Comparison of ENCODE assay signal across 8 cellular contexts in genomic region chr12:47651368-47652254, GRCh38. TPM values are rescaled to one million over a fixed set of nuclear protein-coding genes. Genes with fewer than 3 reads are reported as not detected.
A peak's percentile ranks its signal among the peaks of the same experiment; 100 is the strongest.
DNase-seq lines count a peak whose midpoint lies in the region; ATAC-seq, FAIRE-seq and TF ChIP-seq lines count a peak whose summit lies in the region.

No MANE protein-coding gene starts in this region.

- H3K27ac ChIP-seq in left lung: peak overlapping the region in 1 of 2 donors; percentile 25

- H3K4me1 Mint-ChIP-seq in chondrocyte (ENCODE audit: low read depth): peaks cover 20% of the 10 kb centered on the region

- H3K9me3 ChIP-seq in left lung: no peaks in the 10 kb centered on the region

- H3K27me3 ChIP-seq in left lung: no peaks in the 10 kb centered on the region

- peaks cover 4% of the 10 kb centered on the region for H3K36me3 Mint-ChIP-seq in chondrocyte (ENCODE audit: low read depth)

- peaks cover 3 to 22% of the 10 kb centered on the region in 2 donors for H3K4me1 ChIP-seq in left lung

- peak; percentile 56 for ATAC-seq in HG03060 (IDR thresholded peaks at IDR 0.05; ENCODE audit: low read depth, unreplicated experiment)
- ATAC-seq in left lung: peak; percentile 99

- DNase-seq in AG08395 (ENCODE audit: low spot score) (peak; percentile 72), GM18507 (ENCODE audit: extremely low spot score, insufficient read length, low read depth) (no peak), NCI-H2227 (lab: John Stamatoyannopoulos, UW; ENCODE audit: unreplicated experiment) (peak; percentile 69), chondrocyte (ENCODE audit: low spot score) (no peak), left lung (peak in 1 of 2 donors; percentile 62)
- peak; percentile 20 to 32 for DNase-seq in stimulated activated CD4-positive, alpha-beta T cell treated with anti-CD3 and anti-CD28 coated beads, Interleukin-2, amount 100 ng/mL, for 48 hours

- intact Hi-C loops in left lung (cut with DNase I): no loop called here

- FAIRE-seq in GM18507 (lab: Jason Lieb, UNC): peak; percentile 26

- H3K27ac Mint-ChIP-seq in chondrocyte (ENCODE audit: unreplicated experiment): peak overlapping the region; percentile 9

- no peaks in the 10 kb centered on the region for H3K27me3 Mint-ChIP-seq in chondrocyte (ENCODE audit: low read depth)

- TF ChIP-seq CTCF in WI38 (IDR thresholded peaks at IDR 0.05; ENCODE audit: low read depth, low read length) (peak; percentile 64), chondrocyte (IDR thresholded peaks at IDR 0.05) (peak; percentile 86), left lung (IDR thresholded peaks at IDR 0.05) (peak; percentile 67 to 78)

- H3K4me3 ChIP-seq in WI38 (ENCODE audit: low read depth, low read length): no peak overlapping the region
- no peak overlapping the region for H3K4me3 ChIP-seq in left lung

- H3K9me3 Mint-ChIP-seq in chondrocyte (ENCODE audit: low read depth): no peaks in the 10 kb centered on the region

- no peak overlapping the region for H3K4me3 Mint-ChIP-seq in chondrocyte (ENCODE audit: unreplicated experiment)

- H3K36me3 ChIP-seq in left lung: no peaks in the 10 kb centered on the region

RNA-seq across cellular contexts. Expression of gene RPAP3, which starts 54.2 kb away (rescaled TPM):
- 23.8 to 35.8 TPM (median 26.1 TPM) in 3 replicates for total RNA-seq in chondrocyte
- 10 to 100 TPM; 18.5 to 20.7 TPM for total RNA-seq in left lung

Comparison
In these comparisons a context has a peak if more than half of its experiments do, and no peak if none do; other contexts are left out.
1. DNase-seq: peak in AG08395 (single experiment), NCI-H2227 (single experiment) and stimulated activated CD4-positive, alpha-beta T cell treated with anti-CD3 and anti-CD28 coated beads, Interleukin-2, amount 100 ng/mL, for 48 hours (2 of 2); none in GM18507 (single experiment) and chondrocyte (single experiment).
2. Peak in every context shown above with its lines, with median percentiles within 50 percentile points of each other: CTCF ChIP-seq.